ENCODE assay signal across 8 cellular contexts in genomic region chr11:33692013-33692504, GRCh38. TPM values are rescaled to one million over a fixed set of nuclear protein-coding genes. Genes with fewer than 3 reads are reported as not detected.
DNase-seq lines count a peak whose midpoint lies in the region; ATAC-seq and TF ChIP-seq lines count a peak whose summit lies in the region.

No MANE protein-coding gene starts in this region.

- H3K9me3 ChIP-seq in SJCRH30 (replicated peaks), result no peaks in the 10 kb centered on the region

- CTCF ChIA-PET in activated CD8-positive, alpha-beta memory T cell treated with anti-CD3 and anti-CD28 coated beads, Interleukin-2, amount 10 ng/mL, durations not matched to agents 7 days and 5 days (lab: Charles Lee), result interaction anchor here (1.2 kb wide), 1 partner anchor 93 kb away, joined by 3 read pairs; no protein-coding TSS in a partner anchor

- H3K27ac Mint-ChIP-seq in osteocyte (ENCODE audit: unreplicated experiment), result peak overlapping the region; percentile 98
- no peak overlapping the region for H3K27ac Mint-ChIP-seq in activated CD8-positive, alpha-beta memory T cell treated with anti-CD3 and anti-CD28 coated beads, Interleukin-2, amount 10 ng/mL, durations not matched to agents 7 days and 5 days

- ATAC-seq in GM19452 (IDR thresholded peaks at IDR 0.05; ENCODE audit: unreplicated experiment) (no peak), HG03520 (IDR thresholded peaks at IDR 0.05; ENCODE audit: unreplicated experiment) (no peak)
- no peak for ATAC-seq in activated CD8-positive, alpha-beta memory T cell treated with anti-CD3 and anti-CD28 coated beads, Interleukin-2, amount 10 ng/mL, durations not matched to agents 7 days and 5 days

- H3K27ac ChIP-seq in SJCRH30, result peak overlapping the region; percentile 85

- H3K4me1 Mint-ChIP-seq in osteocyte (ENCODE audit: unreplicated experiment), result peaks cover 70% of the 10 kb centered on the region
- peaks cover 5% of the 10 kb centered on the region for H3K4me1 Mint-ChIP-seq in activated CD8-positive, alpha-beta memory T cell treated with anti-CD3 and anti-CD28 coated beads, Interleukin-2, amount 10 ng/mL, durations not matched to agents 7 days and 5 days

- no peaks in the 10 kb centered on the region for H3K36me3 ChIP-seq in SJCRH30

- peaks cover 3% of the 10 kb centered on the region for H3K9me3 Mint-ChIP-seq in osteocyte (ENCODE audit: unreplicated experiment)
- H3K9me3 Mint-ChIP-seq in activated CD8-positive, alpha-beta memory T cell treated with anti-CD3 and anti-CD28 coated beads, Interleukin-2, amount 10 ng/mL, durations not matched to agents 7 days and 5 days (ENCODE audit: low read depth), result no peaks in the 10 kb centered on the region

- H3K36me3 Mint-ChIP-seq in osteocyte (ENCODE audit: unreplicated experiment), result no peaks in the 10 kb centered on the region
- H3K36me3 Mint-ChIP-seq in activated CD8-positive, alpha-beta memory T cell treated with anti-CD3 and anti-CD28 coated beads, Interleukin-2, amount 10 ng/mL, durations not matched to agents 7 days and 5 days, result no peaks in the 10 kb centered on the region

- H3K27me3 ChIP-seq in SJCRH30, result no peaks in the 10 kb centered on the region

- DNase-seq in GM12865 (ENCODE audit: low read depth) (peak; percentile 56), SJCRH30 (peak; percentile 81 to 90), fibroblast of villous mesenchyme (ENCODE audit: low read depth) (peak; percentile 97), osteocyte (ENCODE audit: extremely low spot score, unreplicated experiment) (no peak), NCI-H526 treated with DMSO at 0.1 percent for 48 hours (lab: John Stamatoyannopoulos, UW) (no peak)
- no peak for DNase-seq in activated CD8-positive, alpha-beta memory T cell treated with anti-CD3 and anti-CD28 coated beads, Interleukin-2, amount 10 ng/mL, durations not matched to agents 7 days and 5 days

- TF ChIP-seq CTCF in GM12865 (IDR thresholded peaks at IDR 0.05; ENCODE audit: insufficient read depth, low read depth, low read length, missing control alignments) (no peak), fibroblast of villous mesenchyme (IDR thresholded peaks at IDR 0.05; ENCODE audit: insufficient read depth, low read depth, low read length) (no peak), osteocyte (IDR thresholded peaks at IDR 0.05) (no peak)

- H3K4me3 Mint-ChIP-seq in osteocyte (ENCODE audit: unreplicated experiment), result peak overlapping the region; percentile 65
- no peak overlapping the region for H3K4me3 Mint-ChIP-seq in activated CD8-positive, alpha-beta memory T cell treated with anti-CD3 and anti-CD28 coated beads, Interleukin-2, amount 10 ng/mL, durations not matched to agents 7 days and 5 days

- no peak overlapping the region for H3K4me3 ChIP-seq in GM12865 (ENCODE audit: low read depth, low read length)
- peak overlapping the region; percentile 47 for H3K4me3 ChIP-seq in SJCRH30
- peak overlapping the region; percentile 16 for H3K4me3 ChIP-seq in fibroblast of villous mesenchyme (ENCODE audit: low read depth, low read length)

- H3K4me1 ChIP-seq in SJCRH30, result peaks cover 29% of the 10 kb centered on the region

- H3K27me3 Mint-ChIP-seq in osteocyte (ENCODE audit: unreplicated experiment), result no peaks in the 10 kb centered on the region
- H3K27me3 Mint-ChIP-seq in activated CD8-positive, alpha-beta memory T cell treated with anti-CD3 and anti-CD28 coated beads, Interleukin-2, amount 10 ng/mL, durations not matched to agents 7 days and 5 days, result peaks cover 14% of the 10 kb centered on the region

RNA-seq across cellular contexts. Expression of gene C11orf91, which starts 8.6 kb away (rescaled TPM):
- 0.15 TPM in 1 of 2 replicates, not detected in the other for total RNA-seq in SJCRH30 (2014; rRNA removed; shearing (Covaris generic))
- not detected in 2 replicates for total RNA-seq in fibroblast of villous mesenchyme
- 0.75 TPM in 1 of 2 replicates, not detected in the other for total RNA-seq in osteocyte
- total RNA-seq in activated CD8-positive, alpha-beta memory T cell treated with anti-CD3 and anti-CD28 coated beads, Interleukin-2, amount 10 ng/mL, durations not matched to agents 7 days and 5 days, result not detected

RNA-seq across cellular contexts. Expression of gene CD59, which starts 44.2 kb away (rescaled TPM):
- 93.3 and 97.3 TPM in 2 replicates for total RNA-seq in SJCRH30 (2014; rRNA removed; shearing (Covaris generic))
- total RNA-seq in fibroblast of villous mesenchyme (206 and 279 TPM in 2 replicates), osteocyte (857 and 912 TPM in 2 replicates)
- total RNA-seq in activated CD8-positive, alpha-beta memory T cell treated with anti-CD3 and anti-CD28 coated beads, Interleukin-2, amount 10 ng/mL, durations not matched to agents 7 days and 5 days, result 10 to 100 TPM; 54.1 to 70.5 TPM

Comparison
In these comparisons a context has a peak if more than half of its experiments do, and no peak if none do; other contexts are left out.
1. DNase-seq: peak in GM12865 (single experiment), SJCRH30 (2 of 2) and fibroblast of villous mesenchyme (single experiment); none in osteocyte (single experiment), NCI-H526 treated with DMSO at 0.1 percent for 48 hours (single experiment) and activated CD8-positive, alpha-beta memory T cell treated with anti-CD3 and anti-CD28 coated beads, Interleukin-2, amount 10 ng/mL, durations not matched to agents 7 days and 5 days (single experiment).